ENCODE assay signal across 15 cellular contexts in genomic region chr10:18404530-18404929, GRCh38.
A peak's percentile ranks its signal among the peaks of the same experiment; 100 is the strongest.
DNase-seq lines count a peak whose midpoint lies in the region; ATAC-seq and TF ChIP-seq lines count a peak whose summit lies in the region.
"Had no signal": no experiment of that assay in that cellular context is flagged by ENCODE, and none has a peak within 500 bp of the region (broad histone marks: within the 10 kb centered on the region; RNA-seq: fewer than 3 reads in every experiment).

No MANE protein-coding gene starts in this region.

- H3K9ac ChIP-seq in OCI-LY1 (ENCODE audit: low read length) (no peak overlapping the region), neuronal stem cell (ENCODE audit: low read depth, low read length, poor library complexity) (no peak overlapping the region)
- H3K9ac ChIP-seq: BLaER1 had no signal

- H3K18ac ChIP-seq in neuronal stem cell (ENCODE audit: low read length) = no peak overlapping the region

- H2AFZ ChIP-seq in OCI-LY1 (ENCODE audit: low read length) (0 out of 2 replicates have a peak overlapping the region, but pooled peaks have one; percentile 16), neuronal stem cell (ENCODE audit: low read length) (no peak overlapping the region)

- no peak overlapping the region for H4K91ac ChIP-seq in neuronal stem cell (ENCODE audit: low read depth, low read length, poor library complexity)

- H3K9me3 ChIP-seq in OCI-LY1 (ENCODE audit: low read length) (no peaks in the 10 kb centered on the region), neuronal stem cell (replicated peaks in 1 of 2; ENCODE audit: control insufficient read depth in 2 of 2, insufficient read depth in 1 of 2, low read depth in 1 of 2, low read length in 2 of 2) (no peaks in the 10 kb centered on the region)
- H3K9me3 ChIP-seq: BLaER1, Caco-2 had no signal

- H2BK120ac ChIP-seq in neuronal stem cell (ENCODE audit: low read depth, low read length) = no peak overlapping the region

- no peaks in the 10 kb centered on the region for H3K79me2 ChIP-seq in OCI-LY1 (ENCODE audit: insufficient read depth, low read length)

- H3K79me1 ChIP-seq in neuronal stem cell (ENCODE audit: low read depth, low read length) = no peaks in the 10 kb centered on the region

- no peaks in the 10 kb centered on the region for H3K27me3 ChIP-seq in OCI-LY1 (ENCODE audit: insufficient read depth, low read length)
- peaks cover 0 to 27% (median 0%) of the 10 kb centered on the region in 3 experiments for H3K27me3 ChIP-seq in neuronal stem cell (ENCODE audit: control insufficient read depth in 3 of 3, insufficient read depth in 3 of 3, low read depth in 1 of 3, low read length in 3 of 3)
- H3K27me3 ChIP-seq: BLaER1 had no signal

- no peak overlapping the region for H2BK5ac ChIP-seq in neuronal stem cell (ENCODE audit: low read length)

- no peak overlapping the region for H3K23ac ChIP-seq in neuronal stem cell (ENCODE audit: low read depth, low read length, poor library complexity)

- no peak for TF ChIP-seq CTCF in OCI-LY1 (IDR thresholded peaks at IDR 0.05; ENCODE audit: low read length)

- DNase-seq in NCI-H2227 (lab: John Stamatoyannopoulos, UW; ENCODE audit: unreplicated experiment) (peak; percentile 2), NCI-H2227 treated with DMSO at 0.1 percent for 48 hours (lab: John Stamatoyannopoulos, UW) (no peak), neuronal stem cell (ENCODE audit: low spot score) (no peak), NCI-H146 treated with DMSO at 0.1 percent for 48 hours (lab: John Stamatoyannopoulos, UW; ENCODE audit: unreplicated experiment) (no peak)
- DNase-seq: Caco-2; CD8-positive, alpha-beta memory T cell; DMS53; HCEC 1CT; HFFc6 had no signal

- H3K4ac ChIP-seq in neuronal stem cell (ENCODE audit: low read length) = no peak overlapping the region

- H4K8ac ChIP-seq in neuronal stem cell (ENCODE audit: low read depth, low read length) = no peak overlapping the region

- no peak overlapping the region for H3K14ac ChIP-seq in neuronal stem cell (ENCODE audit: low read length)

- peaks cover 31% of the 10 kb centered on the region for H3K4me1 ChIP-seq in OCI-LY1 (ENCODE audit: insufficient read depth, low read length, severe bottlenecking)
- H3K4me1 ChIP-seq in neuronal stem cell (ENCODE audit: control insufficient read depth in 2 of 2, insufficient read depth in 1 of 2, low read depth in 1 of 2, low read length in 2 of 2) = peaks cover 0 to 2% of the 10 kb centered on the region in 2 donors

- H3K4me3 ChIP-seq in OCI-LY1 (ENCODE audit: low read depth, low read length, poor library complexity, severe bottlenecking) = no peak overlapping the region
- no peak overlapping the region for H3K4me3 ChIP-seq in neuronal stem cell (ENCODE audit: low read length in 2 of 2)
- H3K4me3 ChIP-seq: BLaER1 had no signal

- H3K4me2 ChIP-seq in OCI-LY1 (ENCODE audit: low read length) (no peak overlapping the region), neuronal stem cell (ENCODE audit: insufficient read depth, low read length, poor library complexity, severe bottlenecking) (no peak overlapping the region)
- H3K4me2 ChIP-seq: BLaER1 had no signal

- H4K20me1 ChIP-seq in OCI-LY1 (ENCODE audit: insufficient read depth, low read length) = no peaks in the 10 kb centered on the region
- H4K20me1 ChIP-seq: BLaER1 had no signal

- H3K27ac ChIP-seq in OCI-LY1 (ENCODE audit: low read depth, low read length, poor library complexity, severe bottlenecking) = no peak overlapping the region
- peak overlapping the region; percentile 54 for H3K27ac ChIP-seq in cingulate gyrus (ENCODE audit: low read depth, low read length)
- no peak overlapping the region for H3K27ac ChIP-seq in neuronal stem cell (replicated peaks; ENCODE audit: low read length)
- H3K27ac ChIP-seq: BLaER1 had no signal

- no peaks in the 10 kb centered on the region for H3K36me3 ChIP-seq in OCI-LY1 (ENCODE audit: insufficient read depth, low read length)
- no peaks in the 10 kb centered on the region for H3K36me3 ChIP-seq in neuronal stem cell (replicated peaks in 1 of 2; ENCODE audit: control insufficient read depth in 2 of 2, insufficient read depth in 2 of 2, low read length in 2 of 2)
- H3K36me3 ChIP-seq: BLaER1 had no signal

- no peak overlapping the region for H2BK15ac ChIP-seq in neuronal stem cell (ENCODE audit: low read length)

- no peaks in the 10 kb centered on the region for H3F3A ChIP-seq in OCI-LY1 (ENCODE audit: insufficient read depth, low read length)

- H2AK5ac ChIP-seq in neuronal stem cell (ENCODE audit: low read depth, low read length) = no peak overlapping the region

- no CpG with 5 or more reads among the region's 5 CpGs for WGBS in neuronal stem cell (ENCODE audit: extremely low coverage in 2 of 2, insufficient read length in 2 of 2, insufficient replicate concordance in 1 of 2), 2 donors

- H3K9me2 ChIP-seq in OCI-LY1 (ENCODE audit: low read depth, low read length) = no peaks in the 10 kb centered on the region

- no peak overlapping the region for H2BK12ac ChIP-seq in neuronal stem cell (ENCODE audit: low read length)

- ATAC-seq in GM18870 (IDR thresholded peaks at IDR 0.05; ENCODE audit: unreplicated experiment) (no peak), HG02938 (IDR thresholded peaks at IDR 0.05; ENCODE audit: unreplicated experiment) (no peak)
- ATAC-seq: HepG2 had no signal
